ENCODE assay signal across 22 cellular contexts in genomic region chr6:169667716-169668115, GRCh38.
"Had no signal": no experiment of that assay in that cellular context is flagged by ENCODE, and none has a peak within 500 bp of the region (broad histone marks: within the 10 kb centered on the region; RNA-seq: fewer than 3 reads in every experiment).

No MANE protein-coding gene starts in this region.

- H3K9ac ChIP-seq: neural progenitor cell, parathyroid adenoma had no signal

- ATAC-seq: heart right ventricle; natural killer cell; right lobe of liver; stimulated activated effector memory CD8-positive, alpha-beta T cell treated with anti-CD3 and anti-CD28 coated beads, Interleukin-12 subunit alpha, Interleukin-12 subunit beta, amount 100 ng/mL, for 72 hours had no signal

- H3K4me2 ChIP-seq: hepatocyte, neural progenitor cell had no signal

- H2AFZ ChIP-seq: hepatocyte, neural progenitor cell, parathyroid adenoma had no signal

- H3K27me3 ChIP-seq: heart right ventricle, hepatocyte, neural progenitor cell, neutrophil, right atrium auricular region, right lobe of liver, spleen, suprapubic skin, tibial nerve, upper lobe of left lung had no signal

- H3K79me2 ChIP-seq: hepatocyte, parathyroid adenoma had no signal

- H3K4me3 ChIP-seq: heart right ventricle, hepatocyte, left ventricle myocardium inferior, neural progenitor cell, right atrium auricular region, right lobe of liver, spleen, suprapubic skin, thoracic aorta, tibial nerve, upper lobe of left lung had no signal

- FAIRE-seq: small intestine, urothelium cell line had no signal

- H3K4me1 ChIP-seq: neural progenitor cell, parathyroid adenoma, right atrium auricular region, right lobe of liver, suprapubic skin had no signal

- DNase-seq: heart right ventricle; left ventricle myocardium inferior; naive B cell; natural killer cell; nephron progenitor cell; occipital lobe; small intestine; spleen; stimulated activated CD4-positive, alpha-beta T cell treated with anti-CD3 and anti-CD28 coated beads, Interleukin-4, amount 100 ng/mL, for 24 hours; stimulated activated naive CD4-positive, alpha-beta T cell had no signal

- H3K9me3 ChIP-seq: heart right ventricle, left ventricle myocardium inferior, neutrophil, right atrium auricular region, right lobe of liver, spleen, suprapubic skin, thoracic aorta, tibial nerve, upper lobe of left lung had no signal

- H3K27ac ChIP-seq: hepatocyte, left ventricle myocardium inferior, neural progenitor cell, neutrophil, parathyroid adenoma, right atrium auricular region, right lobe of liver, spleen, suprapubic skin, thoracic aorta, tibial nerve, upper lobe of left lung had no signal
